ENCODE assay signal across 10 cellular contexts in the genomic region with DNA sequence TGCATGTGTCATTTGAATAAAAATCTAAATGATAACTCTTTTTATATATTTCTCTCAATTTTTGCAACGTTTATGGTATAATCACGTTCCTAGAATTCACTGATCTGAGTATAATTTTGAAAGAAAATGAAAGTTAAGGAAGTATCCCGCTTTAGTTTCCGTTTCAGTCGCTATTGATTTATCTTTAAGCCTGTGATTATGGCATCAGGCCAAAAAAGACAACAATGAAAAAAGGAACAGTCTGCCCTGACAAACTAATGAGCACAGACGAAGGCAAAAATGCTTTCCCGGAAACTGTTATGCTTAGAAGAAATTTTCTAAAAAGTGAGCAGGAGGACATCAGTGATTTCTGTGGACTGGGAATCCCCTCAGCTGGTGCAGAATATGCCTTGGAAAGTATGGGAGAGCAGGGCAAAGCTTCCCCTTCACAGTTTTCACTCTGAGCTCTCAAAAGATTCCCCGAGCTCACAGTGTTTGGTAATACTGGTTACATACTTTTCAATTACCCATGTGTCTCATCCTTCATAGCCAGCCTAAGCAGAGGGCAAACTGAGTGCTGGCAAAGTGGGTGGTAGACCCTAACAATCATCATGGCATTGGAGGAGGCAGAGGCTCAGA. TPM values are rescaled to one million over a fixed set of nuclear protein-coding genes. Genes with fewer than 3 reads are reported as not detected.
A peak's percentile ranks its signal among the peaks of the same experiment; 100 is the strongest.
DNase-seq lines count a peak whose midpoint lies in the region; ATAC-seq and TF ChIP-seq lines count a peak whose summit lies in the region.
"Had no signal": no experiment of that assay in that cellular context is flagged by ENCODE, and none has a peak within 500 bp of the region (broad histone marks: within the 10 kb centered on the region; RNA-seq: fewer than 3 reads in every experiment).

No MANE protein-coding gene starts in this region.

- H3K27me3 ChIP-seq in gastroesophageal sphincter: peaks cover 5% of the 10 kb centered on the region

- WGBS in gastroesophageal sphincter (ENCODE audit: low coverage in 1 of 2), 2 donors: 10 to 15% methylated on average over 7 to 8 of the region's 8 CpGs

- no peak for TF ChIP-seq EP300 in gastroesophageal sphincter (IDR thresholded peaks at IDR 0.05)

- H3K27me3 Mint-ChIP-seq in activated T-cell treated with anti-CD3 and anti-CD28 coated beads, Interleukin-2, amount 50 U/mL, for 24 hours: no peaks in the 10 kb centered on the region
- peaks cover 6% of the 10 kb centered on the region for H3K27me3 Mint-ChIP-seq in T-helper 17 cell
- peaks cover 11% of the 10 kb centered on the region for H3K27me3 Mint-ChIP-seq in stimulated activated naive CD8-positive, alpha-beta T cell treated with anti-CD3 and anti-CD28 coated beads, Interleukin-15, amount 100 ng/mL, for 72 hours
- H3K27me3 Mint-ChIP-seq: activated B cell treated with CpG ODN at 0.5 μM for 24 hours had no signal

- H3K4me1 Mint-ChIP-seq in activated T-cell treated with anti-CD3 and anti-CD28 coated beads, Interleukin-2, amount 50 U/mL, for 24 hours (ENCODE audit: low read depth): peaks cover 31% of the 10 kb centered on the region
- H3K4me1 Mint-ChIP-seq in T-helper 17 cell: peaks cover 16% of the 10 kb centered on the region
- peaks cover 20% of the 10 kb centered on the region for H3K4me1 Mint-ChIP-seq in stimulated activated naive CD8-positive, alpha-beta T cell treated with anti-CD3 and anti-CD28 coated beads, Interleukin-15, amount 100 ng/mL, for 72 hours

- no peak for DNase-seq in activated T-cell treated with anti-CD3 and anti-CD28 coated beads, Interleukin-2, amount 50 U/mL, for 24 hours
- DNase-seq in activated T-cell treated with anti-CD3 and anti-CD28 coated beads, Interleukin-2, amount 50 U/mL, for 1 hour: no peak
- DNase-seq in T-helper 17 cell: no peak
- no peak for DNase-seq in stimulated activated naive CD8-positive, alpha-beta T cell treated with anti-CD3 and anti-CD28 coated beads, Interleukin-15, amount 100 ng/mL, for 72 hours
- no peak for DNase-seq in stimulated activated CD4-positive, alpha-beta T cell treated with anti-CD3 and anti-CD28 coated beads, Interleukin-12 subunit alpha, Interleukin-12 subunit beta, amount 100 ng/mL, for 4 hours
- no peak for DNase-seq in DMS 273 treated with DMSO at 0.1 percent for 48 hours (lab: John Stamatoyannopoulos, UW)
- no peak for DNase-seq in NCI-H1694 treated with DMSO at 0.1 percent for 48 hours (lab: John Stamatoyannopoulos, UW)
- DNase-seq: activated B cell treated with CpG ODN at 0.5 μM for 24 hours had no signal

- H3K4me1 ChIP-seq in gastroesophageal sphincter: peaks cover 0 to 8% (median 0%) of the 10 kb centered on the region in 3 donors

- H3K9me3 Mint-ChIP-seq in activated T-cell treated with anti-CD3 and anti-CD28 coated beads, Interleukin-2, amount 50 U/mL, for 24 hours: no peaks in the 10 kb centered on the region
- H3K9me3 Mint-ChIP-seq in stimulated activated naive CD8-positive, alpha-beta T cell treated with anti-CD3 and anti-CD28 coated beads, Interleukin-15, amount 100 ng/mL, for 72 hours: no peaks in the 10 kb centered on the region
- H3K9me3 Mint-ChIP-seq: activated B cell treated with CpG ODN at 0.5 μM for 24 hours had no signal

- peak overlapping the region; percentile 12 to 33 for H3K4me3 ChIP-seq in gastroesophageal sphincter
- H3K4me3 ChIP-seq: lung had no signal

- no peaks in the 10 kb centered on the region for H3K36me3 Mint-ChIP-seq in activated T-cell treated with anti-CD3 and anti-CD28 coated beads, Interleukin-2, amount 50 U/mL, for 24 hours (ENCODE audit: low read depth)
- H3K36me3 Mint-ChIP-seq in T-helper 17 cell (ENCODE audit: low read depth): peaks cover 7% of the 10 kb centered on the region

- H3K27ac Mint-ChIP-seq in activated T-cell treated with anti-CD3 and anti-CD28 coated beads, Interleukin-2, amount 50 U/mL, for 24 hours: no peak overlapping the region
- no peak overlapping the region for H3K27ac Mint-ChIP-seq in T-helper 17 cell
- H3K27ac Mint-ChIP-seq in stimulated activated naive CD8-positive, alpha-beta T cell treated with anti-CD3 and anti-CD28 coated beads, Interleukin-15, amount 100 ng/mL, for 72 hours: peak overlapping the region in 1 of 2 donors; percentile 38
- H3K27ac Mint-ChIP-seq: activated B cell treated with CpG ODN at 0.5 μM for 24 hours had no signal

- H3K9me3 ChIP-seq in T-helper 17 cell (ENCODE audit: control insufficient read depth, low read length, poor library complexity, severe bottlenecking) (no peaks in the 10 kb centered on the region), gastroesophageal sphincter (no peaks in the 10 kb centered on the region)

- TF ChIP-seq POLR2A in gastroesophageal sphincter (IDR thresholded peaks at IDR 0.05): no peak

- peak overlapping the region; percentile 6 for H3K4me3 Mint-ChIP-seq in activated T-cell treated with anti-CD3 and anti-CD28 coated beads, Interleukin-2, amount 50 U/mL, for 24 hours
- peak overlapping the region; percentile 56 for H3K4me3 Mint-ChIP-seq in T-helper 17 cell
- H3K4me3 Mint-ChIP-seq in stimulated activated naive CD8-positive, alpha-beta T cell treated with anti-CD3 and anti-CD28 coated beads, Interleukin-15, amount 100 ng/mL, for 72 hours: peak overlapping the region; percentile 63 to 71
- H3K4me3 Mint-ChIP-seq: activated B cell treated with CpG ODN at 0.5 μM for 24 hours had no signal

- TF ChIP-seq CTCF in gastroesophageal sphincter (IDR thresholded peaks at IDR 0.05): no peak

- no peaks in the 10 kb centered on the region for H3K36me3 ChIP-seq in gastroesophageal sphincter

- peak overlapping the region in 1 of 4 donors; percentile 24 for H3K27ac ChIP-seq in gastroesophageal sphincter

- ATAC-seq in T-helper 17 cell: no peak
- no peak for ATAC-seq in gastroesophageal sphincter
- no peak for ATAC-seq in stimulated activated naive CD8-positive, alpha-beta T cell treated with anti-CD3 and anti-CD28 coated beads, Interleukin-15, amount 100 ng/mL, for 72 hours

RNA-seq across cellular contexts. Expression of a gene that starts 5.1 kb away (rescaled TPM):
- total RNA-seq in T-helper 17 cell (not detected), gastroesophageal sphincter (1 to 10 TPM in 2 of 4 donors, not detected in 2; 1.7 to 2.1 TPM)
- total RNA-seq: activated B cell treated with CpG ODN at 0.5 μM for 24 hours had no signal

RNA-seq across cellular contexts. Expression of a gene that starts 7.5 kb away (rescaled TPM):
- total RNA-seq in T-helper 17 cell (not detected), gastroesophageal sphincter (under 1 TPM in 1 of 4 donors, not detected in 3; 0.59 TPM)
- total RNA-seq: activated B cell treated with CpG ODN at 0.5 μM for 24 hours had no signal

RNA-seq across cellular contexts. Expression of a gene that starts 21.0 kb away (rescaled TPM):
- total RNA-seq in T-helper 17 cell (not detected), gastroesophageal sphincter (under 1 TPM in 2 of 4 donors, not detected in 2; 0.13 to 0.31 TPM)
- total RNA-seq: activated B cell treated with CpG ODN at 0.5 μM for 24 hours had no signal

RNA-seq across cellular contexts. Expression of a gene that starts 37.6 kb away (rescaled TPM):
- 10 to 100 TPM; 42.5 to 44.0 TPM for total RNA-seq in T-helper 17 cell
- total RNA-seq in gastroesophageal sphincter: 10 to 100 TPM; 35.0 to 42.5 (median 35.7) TPM

RNA-seq across cellular contexts. Expression of a gene that starts 46.2 kb away (rescaled TPM):
- total RNA-seq in T-helper 17 cell: not detected
- total RNA-seq in gastroesophageal sphincter: 10 to 100 TPM in 2 of 4 donors, 1 to 10 TPM in 2; 2.3 to 22.6 (median 7.8) TPM
- total RNA-seq: activated B cell treated with CpG ODN at 0.5 μM for 24 hours had no signal

Comparison
In these comparisons a context has a peak if more than half of its experiments do, and no peak if none do; other contexts are left out.
1. H3K4me3 Mint-ChIP-seq: peak in every context shown above with its lines; median percentile 67 in stimulated activated naive CD8-positive, alpha-beta T cell treated with anti-CD3 and anti-CD28 coated beads, Interleukin-15, amount 100 ng/mL, for 72 hours; 56 in T-helper 17 cell; 6 in activated T-cell treated with anti-CD3 and anti-CD28 coated beads, Interleukin-2, amount 50 U/mL, for 24 hours.